In the genomic region with DNA sequence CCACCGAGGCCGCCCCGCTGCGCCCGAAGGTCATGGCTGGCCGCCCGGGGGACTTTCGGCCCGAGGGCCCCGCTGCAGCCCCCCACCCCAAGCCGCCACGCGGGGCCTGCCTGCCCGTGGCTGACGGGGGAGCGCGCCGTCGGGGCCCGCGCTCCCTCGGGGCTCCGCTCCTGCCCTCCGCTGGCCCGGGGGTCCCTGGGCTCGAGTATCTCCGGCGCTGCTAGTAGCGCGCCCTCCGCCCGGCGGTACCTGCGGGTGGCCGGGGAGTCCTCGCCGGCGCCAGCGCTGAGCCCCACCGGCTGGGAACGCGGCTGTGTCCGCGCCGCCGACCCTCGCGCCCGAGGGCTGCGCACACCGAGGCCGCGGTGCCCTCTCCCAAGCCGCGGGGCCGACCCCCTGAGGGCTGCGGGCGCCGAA, we compare ENCODE assay signal across 8 cellular contexts. TPM values are rescaled to one million over a fixed set of nuclear protein-coding genes. Genes with fewer than 3 reads are reported as not detected.
DNase-seq lines count a peak whose midpoint lies in the region; ATAC-seq and TF ChIP-seq lines count a peak whose summit lies in the region.

No MANE protein-coding gene starts in this region.

- H3K27me3 Mint-ChIP-seq in central memory CD8-positive, alpha-beta T cell: peaks cover 34% of the 10 kb centered on the region

- no peaks in the 10 kb centered on the region for H3K9me3 Mint-ChIP-seq in central memory CD8-positive, alpha-beta T cell

- H3K4me3 Mint-ChIP-seq in central memory CD8-positive, alpha-beta T cell: peak overlapping the region; percentile 59

- DNase-seq in GM12865 (ENCODE audit: low read depth) (no peak), omental fat pad (ENCODE audit: low spot score) (no peak), amygdala (lab: John Stamatoyannopoulos, UW) (no peak), putamen (ENCODE audit: low spot score) (no peak), pons (ENCODE audit: low spot score) (no peak), HPDE6-E6E7 (ENCODE audit: extremely low spot score) (no peak)
- no peak for DNase-seq in central memory CD8-positive, alpha-beta T cell (ENCODE audit: low spot score in 2 of 2)

- peak; percentile 7 for ATAC-seq in HG02981 (IDR thresholded peaks at IDR 0.05; ENCODE audit: unreplicated experiment)
- ATAC-seq in central memory CD8-positive, alpha-beta T cell (replicated peaks; ENCODE audit: extremely low read depth, poor library complexity, severe bottlenecking): no peak
- peak; percentile 6 for ATAC-seq in omental fat pad (ENCODE audit: low FRiP score)

- H3K27ac Mint-ChIP-seq in central memory CD8-positive, alpha-beta T cell (ENCODE audit: low read depth): no peak overlapping the region

- peaks cover 2% of the 10 kb centered on the region for H3K36me3 Mint-ChIP-seq in central memory CD8-positive, alpha-beta T cell (ENCODE audit: insufficient read depth)

- H3K4me3 ChIP-seq in GM12865 (ENCODE audit: low read depth, low read length): peak overlapping the region; percentile 86

- no peak for TF ChIP-seq CTCF in GM12865 (IDR thresholded peaks at IDR 0.05; ENCODE audit: insufficient read depth, low read depth, low read length, missing control alignments)
- no peak for TF ChIP-seq CTCF in omental fat pad (IDR thresholded peaks at IDR 0.05)

- peaks cover 5% of the 10 kb centered on the region for H3K4me1 Mint-ChIP-seq in central memory CD8-positive, alpha-beta T cell

RNA-seq across cellular contexts. Expression of a gene that starts 0.3 kb away (rescaled TPM):
- 1 to 10 TPM in 1 of 4 donors, under 1 TPM in 1, not detected in 2; 0.37 to 1.1 TPM for total RNA-seq in omental fat pad
